In the genomic region with DNA sequence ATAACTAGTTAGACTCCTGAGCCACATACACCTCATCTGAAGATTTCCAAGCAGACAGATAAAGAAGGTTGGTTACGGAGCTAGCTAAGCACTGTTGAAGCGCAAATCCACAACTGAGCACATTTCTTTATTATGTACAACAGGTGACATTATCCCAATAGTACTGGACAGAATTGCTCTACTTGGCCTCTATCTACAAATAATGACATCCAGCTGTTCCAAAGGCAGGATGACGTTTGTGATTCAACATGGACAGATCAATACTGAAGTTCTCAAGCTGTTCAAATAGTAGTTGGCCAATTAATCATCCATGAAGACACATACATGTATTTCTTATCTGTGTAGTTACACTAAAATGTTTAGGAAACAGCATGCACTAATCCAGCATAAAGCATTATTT, we compare ENCODE assay signal across 12 cellular contexts.
"Had no signal": no experiment of that assay in that cellular context is flagged by ENCODE, and none has a peak within 500 bp of the region (broad histone marks: within the 10 kb centered on the region; RNA-seq: fewer than 3 reads in every experiment).

No MANE protein-coding gene starts in this region.

- H3K9me3 Mint-ChIP-seq: activated CD4-positive, alpha-beta memory T cell treated with anti-CD3 and anti-CD28 coated beads, Interleukin-2, amount 10 ng/mL, durations not matched to agents 7 days and 5 days; activated T-cell treated with anti-CD3 and anti-CD28 coated beads, Interleukin-2, amount 50 U/mL, for 72 hours; nephron progenitor cell had no signal

- H3K4me3 ChIP-seq: colonic mucosa, esophagus squamous epithelium, stomach, thoracic aorta, vagina had no signal

- H3K27me3 Mint-ChIP-seq: activated CD4-positive, alpha-beta memory T cell treated with anti-CD3 and anti-CD28 coated beads, Interleukin-2, amount 10 ng/mL, durations not matched to agents 7 days and 5 days had no signal

- ATAC-seq: activated T-cell treated with anti-CD3 and anti-CD28 coated beads, Interleukin-2, amount 50 U/mL, for 72 hours had no signal

- H3K4me3 Mint-ChIP-seq: activated CD4-positive, alpha-beta memory T cell treated with anti-CD3 and anti-CD28 coated beads, Interleukin-2, amount 10 ng/mL, durations not matched to agents 7 days and 5 days; activated T-cell treated with anti-CD3 and anti-CD28 coated beads, Interleukin-2, amount 50 U/mL, for 72 hours; nephron progenitor cell had no signal

- H3K27ac Mint-ChIP-seq: activated CD4-positive, alpha-beta memory T cell treated with anti-CD3 and anti-CD28 coated beads, Interleukin-2, amount 10 ng/mL, durations not matched to agents 7 days and 5 days; activated T-cell treated with anti-CD3 and anti-CD28 coated beads, Interleukin-2, amount 50 U/mL, for 72 hours; nephron progenitor cell had no signal

- H3K36me3 ChIP-seq: colonic mucosa, thoracic aorta, vagina had no signal

- H3K27ac ChIP-seq: colonic mucosa, vagina had no signal

- H3K27me3 ChIP-seq: colonic mucosa, esophagus squamous epithelium, stomach, vagina had no signal

- H3K9me3 ChIP-seq: colonic mucosa, esophagus squamous epithelium, stomach, thoracic aorta, vagina had no signal

- H3K4me1 ChIP-seq: colonic mucosa had no signal

- DNase-seq: activated CD4-positive, alpha-beta memory T cell treated with anti-CD3 and anti-CD28 coated beads, Interleukin-2, amount 10 ng/mL, durations not matched to agents 7 days and 5 days; activated gamma-delta T cell treated with Interleukin-2 at 50 U/mL for 16 hours; activated T-cell treated with anti-CD3 and anti-CD28 coated beads, Interleukin-2, amount 50 U/mL, for 72 hours; colonic mucosa; esophagus squamous epithelium; foreskin fibroblast; glutamatergic neuron; nephron progenitor cell; stimulated activated CD4-positive, alpha-beta T cell treated with anti-CD3 and anti-CD28 coated beads, Interleukin-15, amount 100 ng/mL, for 24 hours; stomach had no signal
